ENCODE assay signal across 3 cellular contexts in genomic region chr22:19776433-19777031, GRCh38.
TF ChIP-seq lines count a peak whose summit lies in the region.

No MANE protein-coding gene starts in this region.

TF ChIP-seq in SK-N-SH treated with all-trans-retinoic acid at 6 μM for 48 hours, 23 proteins besides CTCF, POLR2A, EP300 and RAD21:
- no peak for TF ChIP-seq GLIS3 (CRISPR knock-in tag; IDR thresholded peaks at IDR 0.05)
- TF ChIP-seq, protein P1, sequence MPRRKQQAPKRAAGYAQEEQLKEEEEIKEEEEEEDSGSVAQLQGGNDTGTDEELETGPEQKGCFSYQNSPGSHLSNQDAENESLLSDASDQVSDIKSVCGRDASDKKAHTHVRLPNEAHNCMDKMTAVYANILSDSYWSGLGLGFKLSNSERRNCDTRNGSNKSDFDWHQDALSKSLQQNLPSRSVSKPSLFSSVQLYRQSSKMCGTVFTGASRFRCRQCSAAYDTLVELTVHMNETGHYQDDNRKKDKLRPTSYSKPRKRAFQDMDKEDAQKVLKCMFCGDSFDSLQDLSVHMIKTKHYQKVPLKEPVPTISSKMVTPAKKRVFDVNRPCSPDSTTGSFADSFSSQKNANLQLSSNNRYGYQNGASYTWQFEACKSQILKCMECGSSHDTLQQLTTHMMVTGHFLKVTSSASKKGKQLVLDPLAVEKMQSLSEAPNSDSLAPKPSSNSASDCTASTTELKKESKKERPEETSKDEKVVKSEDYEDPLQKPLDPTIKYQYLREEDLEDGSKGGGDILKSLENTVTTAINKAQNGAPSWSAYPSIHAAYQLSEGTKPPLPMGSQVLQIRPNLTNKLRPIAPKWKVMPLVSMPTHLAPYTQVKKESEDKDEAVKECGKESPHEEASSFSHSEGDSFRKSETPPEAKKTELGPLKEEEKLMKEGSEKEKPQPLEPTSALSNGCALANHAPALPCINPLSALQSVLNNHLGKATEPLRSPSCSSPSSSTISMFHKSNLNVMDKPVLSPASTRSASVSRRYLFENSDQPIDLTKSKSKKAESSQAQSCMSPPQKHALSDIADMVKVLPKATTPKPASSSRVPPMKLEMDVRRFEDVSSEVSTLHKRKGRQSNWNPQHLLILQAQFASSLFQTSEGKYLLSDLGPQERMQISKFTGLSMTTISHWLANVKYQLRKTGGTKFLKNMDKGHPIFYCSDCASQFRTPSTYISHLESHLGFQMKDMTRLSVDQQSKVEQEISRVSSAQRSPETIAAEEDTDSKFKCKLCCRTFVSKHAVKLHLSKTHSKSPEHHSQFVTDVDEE (CRISPR knock-in tag; IDR thresholded peaks at IDR 0.05) = no peak
- no peak for TF ChIP-seq CSRNP3 (CRISPR knock-in tag; IDR thresholded peaks at IDR 0.05)
- TF ChIP-seq OSR1 (CRISPR knock-in tag; IDR thresholded peaks at IDR 0.05) = no peak
- no peak for TF ChIP-seq TOX (CRISPR knock-in tag; IDR thresholded peaks at IDR 0.05; ENCODE audit: borderline replicate concordance)
- TF ChIP-seq RARB (CRISPR knock-in tag; IDR thresholded peaks at IDR 0.05) = no peak
- no peak for TF ChIP-seq TCF4 (CRISPR knock-in tag; IDR thresholded peaks at IDR 0.05; ENCODE audit: borderline replicate concordance)
- no peak for TF ChIP-seq POU6F1 (CRISPR knock-in tag; IDR thresholded peaks at IDR 0.05; ENCODE audit: borderline replicate concordance, low read depth)
- TF ChIP-seq ZC3H10 (CRISPR knock-in tag; IDR thresholded peaks at IDR 0.05) = no peak
- no peak for TF ChIP-seq ISL1 (CRISPR knock-in tag; IDR thresholded peaks at IDR 0.05)
TF ChIP-seq in SK-N-SH treated with all-trans-retinoic acid at 6 μM for 48 hours: peak in this region for 0.

TF ChIP-seq in SK-N-SH, 30 proteins besides CTCF, POLR2A, EP300 and RAD21:
- no peak for TF ChIP-seq USF2 (IDR thresholded peaks at IDR 0.05; ENCODE audit: borderline replicate concordance, low read depth, low read length)
- TF ChIP-seq REST (IDR thresholded peaks at IDR 0.05; ENCODE audit: low read depth, low read length) = no peak
- TF ChIP-seq NRF1 (IDR thresholded peaks at IDR 0.05; ENCODE audit: low read depth, low read length) = no peak
- no peak for TF ChIP-seq ELF1 (IDR thresholded peaks at IDR 0.05)
- no peak for TF ChIP-seq MXI1 (IDR thresholded peaks at IDR 0.05; ENCODE audit: low read depth, low read length)
- no peak for TF ChIP-seq POLR2AphosphoS5 (IDR thresholded peaks at IDR 0.05; ENCODE audit: low read depth, low read length)
- no peak for TF ChIP-seq RFX5 (IDR thresholded peaks at IDR 0.05; ENCODE audit: low read length)
- TF ChIP-seq FOSL2 (IDR thresholded peaks at IDR 0.05; ENCODE audit: borderline replicate concordance, low read depth) = no peak

TF ChIP-seq in K562, 482 proteins besides CTCF, POLR2A, EP300 and RAD21 (continues in another document):
- TF ChIP-seq BMI1 (IDR thresholded peaks at IDR 0.05; ENCODE audit: low read length) = no peak
- TF ChIP-seq NFYB (IDR thresholded peaks at IDR 0.05; ENCODE audit: extremely low read depth, insufficient read length) = no peak
- no peak for TF ChIP-seq TARDBP (IDR thresholded peaks at IDR 0.05)
- TF ChIP-seq XRCC4 (IDR thresholded peaks at IDR 0.05; ENCODE audit: extremely low read depth, insufficient read depth, insufficient read length) = no peak
- TF ChIP-seq CEBPZ (IDR thresholded peaks at IDR 0.05; ENCODE audit: borderline replicate concordance, low read depth, low read length) = no peak
- TF ChIP-seq, protein P2, sequence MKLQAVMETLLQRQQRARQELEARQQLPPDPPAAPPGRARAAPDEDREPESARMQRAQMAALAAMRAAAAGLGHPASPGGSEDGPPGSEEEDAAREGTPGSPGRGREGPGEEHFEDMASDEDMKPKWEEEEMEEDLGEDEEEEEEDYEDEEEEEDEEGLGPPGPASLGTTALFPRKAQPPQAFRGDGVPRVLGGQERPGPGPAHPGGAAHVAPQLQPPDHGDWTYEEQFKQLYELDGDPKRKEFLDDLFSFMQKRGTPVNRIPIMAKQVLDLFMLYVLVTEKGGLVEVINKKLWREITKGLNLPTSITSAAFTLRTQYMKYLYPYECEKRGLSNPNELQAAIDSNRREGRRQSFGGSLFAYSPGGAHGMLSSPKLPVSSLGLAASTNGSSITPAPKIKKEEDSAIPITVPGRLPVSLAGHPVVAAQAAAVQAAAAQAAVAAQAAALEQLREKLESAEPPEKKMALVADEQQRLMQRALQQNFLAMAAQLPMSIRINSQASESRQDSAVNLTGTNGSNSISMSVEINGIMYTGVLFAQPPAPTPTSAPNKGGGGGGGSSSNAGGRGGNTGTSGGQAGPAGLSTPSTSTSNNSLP (IDR thresholded peaks at IDR 0.05; ENCODE audit: borderline replicate concordance, low read depth, low read length) = no peak
- no peak for TF ChIP-seq USF1 (CRISPR knock-in tag; IDR thresholded peaks at IDR 0.05)
- TF ChIP-seq NR2F6 (CRISPR knock-in tag; IDR thresholded peaks at IDR 0.05) = no peak
- no peak for TF ChIP-seq MXI1 (IDR thresholded peaks at IDR 0.05; ENCODE audit: low read depth, low read length)
- TF ChIP-seq CBFA2T3 (IDR thresholded peaks at IDR 0.05) = no peak
- TF ChIP-seq ZNF146 (CRISPR knock-in tag; IDR thresholded peaks at IDR 0.05; ENCODE audit: unreplicated experiment) = no peak
- TF ChIP-seq HNRNPUL1 (IDR thresholded peaks at IDR 0.05; ENCODE audit: low read length) = no peak
- no peak for TF ChIP-seq LARP7 (IDR thresholded peaks at IDR 0.05)
- TF ChIP-seq ZBTB2 (IDR thresholded peaks at IDR 0.05) = no peak
- TF ChIP-seq ARHGAP35 (IDR thresholded peaks at IDR 0.05; ENCODE audit: partially characterized antibody) = no peak
- peak; percentile 32; the same call in 1 of the 2 replicates for TF ChIP-seq HDAC6 (IDR thresholded peaks at IDR 0.05; ENCODE audit: low read depth, low read length)
- TF ChIP-seq PTTG1 (tag; IDR thresholded peaks at IDR 0.05; ENCODE audit: low read depth) = no peak
- TF ChIP-seq SRSF1 (IDR thresholded peaks at IDR 0.05; ENCODE audit: low read depth, low read length) = no peak
- no peak for TF ChIP-seq CTCFL (IDR thresholded peaks at IDR 0.05; ENCODE audit: borderline replicate concordance, insufficient read depth, low read depth, low read length, poor library complexity, severe bottlenecking)
- peak; percentile 24; the same call in 1 of the 2 replicates for TF ChIP-seq FOSL1 (tag; conservative IDR thresholded peaks at IDR 0.05)
- TF ChIP-seq TAF15 (IDR thresholded peaks at IDR 0.05; ENCODE audit: low read depth, low read length) = no peak
- TF ChIP-seq CREB1 (IDR thresholded peaks at IDR 0.05) = no peak
- TF ChIP-seq CREB1 (CRISPR knock-in tag; IDR thresholded peaks at IDR 0.05) = no peak
- TF ChIP-seq ZNF699 (CRISPR knock-in tag; IDR thresholded peaks at IDR 0.05; ENCODE audit: insufficient replicate concordance) = no peak
- TF ChIP-seq, protein P3, sequence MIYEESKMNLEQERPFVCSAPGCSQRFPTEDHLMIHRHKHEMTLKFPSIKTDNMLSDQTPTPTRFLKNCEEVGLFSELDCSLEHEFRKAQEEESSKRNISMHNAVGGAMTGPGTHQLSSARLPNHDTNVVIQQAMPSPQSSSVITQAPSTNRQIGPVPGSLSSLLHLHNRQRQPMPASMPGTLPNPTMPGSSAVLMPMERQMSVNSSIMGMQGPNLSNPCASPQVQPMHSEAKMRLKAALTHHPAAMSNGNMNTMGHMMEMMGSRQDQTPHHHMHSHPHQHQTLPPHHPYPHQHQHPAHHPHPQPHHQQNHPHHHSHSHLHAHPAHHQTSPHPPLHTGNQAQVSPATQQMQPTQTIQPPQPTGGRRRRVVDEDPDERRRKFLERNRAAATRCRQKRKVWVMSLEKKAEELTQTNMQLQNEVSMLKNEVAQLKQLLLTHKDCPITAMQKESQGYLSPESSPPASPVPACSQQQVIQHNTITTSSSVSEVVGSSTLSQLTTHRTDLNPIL (CRISPR knock-in tag; IDR thresholded peaks at IDR 0.05) = no peak
- TF ChIP-seq, protein P4, sequence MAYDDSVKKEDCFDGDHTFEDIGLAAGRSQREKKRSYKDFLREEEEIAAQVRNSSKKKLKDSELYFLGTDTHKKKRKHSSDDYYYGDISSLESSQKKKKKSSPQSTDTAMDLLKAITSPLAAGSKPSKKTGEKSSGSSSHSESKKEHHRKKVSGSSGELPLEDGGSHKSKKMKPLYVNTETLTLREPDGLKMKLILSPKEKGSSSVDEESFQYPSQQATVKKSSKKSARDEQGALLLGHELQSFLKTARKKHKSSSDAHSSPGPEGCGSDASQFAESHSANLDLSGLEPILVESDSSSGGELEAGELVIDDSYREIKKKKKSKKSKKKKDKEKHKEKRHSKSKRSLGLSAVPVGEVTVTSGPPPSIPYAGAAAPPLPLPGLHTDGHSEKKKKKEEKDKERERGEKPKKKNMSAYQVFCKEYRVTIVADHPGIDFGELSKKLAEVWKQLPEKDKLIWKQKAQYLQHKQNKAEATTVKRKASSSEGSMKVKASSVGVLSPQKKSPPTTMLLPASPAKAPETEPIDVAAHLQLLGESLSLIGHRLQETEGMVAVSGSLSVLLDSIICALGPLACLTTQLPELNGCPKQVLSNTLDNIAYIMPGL (CRISPR knock-in tag; IDR thresholded peaks at IDR 0.05) = 0 out of 2 replicates have a peak, but pooled peaks have one; percentile 58
- no peak for TF ChIP-seq RFX5 (IDR thresholded peaks at IDR 0.05; ENCODE audit: low read depth, low read length)
- TF ChIP-seq ZNF398 (CRISPR knock-in tag; IDR thresholded peaks at IDR 0.05) = no peak
- TF ChIP-seq, protein P5, sequence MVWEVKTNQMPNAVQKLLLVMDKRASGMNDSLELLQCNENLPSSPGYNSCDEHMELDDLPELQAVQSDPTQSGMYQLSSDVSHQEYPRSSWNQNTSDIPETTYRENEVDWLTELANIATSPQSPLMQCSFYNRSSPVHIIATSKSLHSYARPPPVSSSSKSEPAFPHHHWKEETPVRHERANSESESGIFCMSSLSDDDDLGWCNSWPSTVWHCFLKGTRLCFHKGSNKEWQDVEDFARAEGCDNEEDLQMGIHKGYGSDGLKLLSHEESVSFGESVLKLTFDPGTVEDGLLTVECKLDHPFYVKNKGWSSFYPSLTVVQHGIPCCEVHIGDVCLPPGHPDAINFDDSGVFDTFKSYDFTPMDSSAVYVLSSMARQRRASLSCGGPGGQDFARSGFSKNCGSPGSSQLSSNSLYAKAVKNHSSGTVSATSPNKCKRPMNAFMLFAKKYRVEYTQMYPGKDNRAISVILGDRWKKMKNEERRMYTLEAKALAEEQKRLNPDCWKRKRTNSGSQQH (CRISPR knock-in tag; IDR thresholded peaks at IDR 0.05) = no peak
- peak; percentile 85; the same call in 1 of the 2 replicates for TF ChIP-seq ERF (CRISPR knock-in tag; IDR thresholded peaks at IDR 0.05)
